In the genomic region with DNA sequence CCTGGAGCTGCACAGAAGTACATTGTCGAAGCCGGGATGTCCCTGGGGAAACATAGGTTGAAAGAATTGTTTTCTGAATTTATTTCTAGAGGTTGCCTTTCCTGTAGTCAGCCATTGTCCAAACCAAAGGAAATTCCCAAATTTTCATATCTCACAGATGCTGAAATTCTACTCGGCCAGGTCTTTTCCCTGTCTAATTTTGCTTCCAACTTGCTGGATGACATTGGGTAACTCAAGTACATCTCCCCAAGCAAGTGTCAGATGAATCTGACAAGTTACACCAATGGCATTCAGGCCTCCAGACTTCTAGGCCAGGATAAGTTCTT, we compare ENCODE assay signal across 15 cellular contexts. TPM values are rescaled to one million over a fixed set of nuclear protein-coding genes. Genes with fewer than 3 reads are reported as not detected.
DNase-seq lines count a peak whose midpoint lies in the region; ATAC-seq, FAIRE-seq and TF ChIP-seq lines count a peak whose summit lies in the region.
"Had no signal": no experiment of that assay in that cellular context is flagged by ENCODE, and none has a peak within 500 bp of the region (broad histone marks: within the 10 kb centered on the region; RNA-seq: fewer than 3 reads in every experiment).

No MANE protein-coding gene starts in this region.

- TF ChIP-seq CTCF in right atrium auricular region (IDR thresholded peaks at IDR 0.05) = no peak
- no peak for TF ChIP-seq CTCF in endothelial cell of umbilical vein (IDR thresholded peaks at IDR 0.05; ENCODE audit: extremely low read depth in 1 of 2, insufficient read depth in 1 of 2, low read depth in 1 of 2, low read length in 2 of 2)
- TF ChIP-seq CTCF in neural progenitor cell (IDR thresholded peaks at IDR 0.05) = no peak

- H3K27me3 Mint-ChIP-seq in neural progenitor cell (ENCODE audit: insufficient read depth, low read depth) = peaks cover 8% of the 10 kb centered on the region
- H3K27me3 Mint-ChIP-seq: CD4-positive, alpha-beta T cell had no signal

- TF ChIP-seq POLR2A in endothelial cell of umbilical vein (IDR thresholded peaks at IDR 0.05; ENCODE audit: low read depth, low read length) (no peak), GM12891 (IDR thresholded peaks at IDR 0.05; ENCODE audit: low read depth, low read length) (no peak)

- H3K4me1 Mint-ChIP-seq in neural progenitor cell = peaks cover 71% of the 10 kb centered on the region
- H3K4me1 Mint-ChIP-seq: activated CD4-positive, alpha-beta T cell treated with anti-CD3 and anti-CD28 coated beads for 36 hours had no signal

- CTCF ChIA-PET in endothelial cell of umbilical vein (lab: Charles Lee) = interaction anchor here (0.8 to 1.2 kb wide), 3 partner anchors 20 to 157 kb away, joined by 3 to 4 read pairs (median 3); a partner anchor contains a TSS

- H3K9me3 ChIP-seq in right atrium auricular region (no peaks in the 10 kb centered on the region), right cardiac atrium (ENCODE audit: control insufficient read depth, low read length) (no peaks in the 10 kb centered on the region), endothelial cell of umbilical vein (replicated peaks; ENCODE audit: control insufficient read depth, insufficient read depth, low read length) (no peaks in the 10 kb centered on the region), neural progenitor cell (ENCODE audit: low read depth) (no peaks in the 10 kb centered on the region)
- H3K9me3 ChIP-seq: ovary had no signal

- no peak overlapping the region for H3K4me3 ChIP-seq in right atrium auricular region
- no peak overlapping the region for H3K4me3 ChIP-seq in right cardiac atrium (ENCODE audit: low read length)
- no peak overlapping the region for H3K4me3 ChIP-seq in endothelial cell of umbilical vein (replicated peaks in 1 of 3; ENCODE audit: insufficient read depth in 1 of 3, low read depth in 1 of 3, low read length in 3 of 3)
- H3K4me3 ChIP-seq in neural progenitor cell = no peak overlapping the region
- H3K4me3 ChIP-seq: ovary had no signal

- H2AFZ ChIP-seq in endothelial cell of umbilical vein (ENCODE audit: low read depth, low read length) = no peak overlapping the region
- H2AFZ ChIP-seq in neural progenitor cell (replicated peaks) = no peak overlapping the region

- FAIRE-seq in endothelial cell of umbilical vein (lab: Jason Lieb, UNC) (peak; percentile 8), GM12891 (lab: Jason Lieb, UNC) (no peak)
- FAIRE-seq: kidney had no signal

- no peaks in the 10 kb centered on the region for H3K27me3 ChIP-seq in right atrium auricular region
- no peaks in the 10 kb centered on the region for H3K27me3 ChIP-seq in right cardiac atrium (ENCODE audit: control insufficient read depth, insufficient read depth)
- no peaks in the 10 kb centered on the region for H3K27me3 ChIP-seq in endothelial cell of umbilical vein (ENCODE audit: control insufficient read depth in 2 of 2, insufficient read depth in 2 of 2, low read length in 2 of 2)
- H3K27me3 ChIP-seq in neural progenitor cell = no peaks in the 10 kb centered on the region
- H3K27me3 ChIP-seq: ovary had no signal

- H3K9ac ChIP-seq in endothelial cell of umbilical vein (replicated peaks; ENCODE audit: extremely low read depth, insufficient read depth, low read length) (no peak overlapping the region), neural progenitor cell (no peak overlapping the region)

- BruUV-seq in endothelial cell of umbilical vein (replicated peaks; lab: Mats Ljungman, UMichigan) = no TSS peak

- ATAC-seq in right cardiac atrium = no peak
- ATAC-seq: activated CD4-positive, alpha-beta T cell treated with anti-CD3 and anti-CD28 coated beads for 36 hours had no signal

- H3K36me3 ChIP-seq in right atrium auricular region = no peaks in the 10 kb centered on the region
- no peaks in the 10 kb centered on the region for H3K36me3 ChIP-seq in endothelial cell of umbilical vein (ENCODE audit: control insufficient read depth in 2 of 2, extremely low read depth in 1 of 2, insufficient read depth in 2 of 2, low read length in 2 of 2)
- H3K36me3 ChIP-seq in neural progenitor cell = no peaks in the 10 kb centered on the region
- H3K36me3 ChIP-seq: ovary had no signal

- peak overlapping the region; percentile 13 to 24 for H3K27ac ChIP-seq in right atrium auricular region
- no peak overlapping the region for H3K27ac ChIP-seq in right cardiac atrium (ENCODE audit: low read length)
- H3K27ac ChIP-seq in endothelial cell of umbilical vein (ENCODE audit: insufficient read depth, low read depth, low read length) = peak overlapping the region; percentile 40
- no peak overlapping the region for H3K27ac ChIP-seq in neural progenitor cell
- H3K27ac ChIP-seq: ovary had no signal

- POLR2A ChIA-PET in endothelial cell of umbilical vein (lab: Charles Lee) = no interaction called here

- H3K4me1 ChIP-seq in right atrium auricular region = peaks cover 0 to 68% of the 10 kb centered on the region in 2 donors
- peaks cover 13% of the 10 kb centered on the region for H3K4me1 ChIP-seq in right cardiac atrium (ENCODE audit: control insufficient read depth, insufficient read depth, low read length)
- H3K4me1 ChIP-seq in endothelial cell of umbilical vein (ENCODE audit: control insufficient read depth, extremely low read depth, insufficient read depth, low read length) = peaks cover 10% of the 10 kb centered on the region
- H3K4me1 ChIP-seq in neural progenitor cell = peaks cover 12% of the 10 kb centered on the region

- peak overlapping the region; percentile 50 for H3K4me3 Mint-ChIP-seq in neural progenitor cell
- H3K4me3 Mint-ChIP-seq: activated CD4-positive, alpha-beta T cell treated with anti-CD3 and anti-CD28 coated beads for 36 hours; CD4-positive, alpha-beta T cell had no signal

- H3K36me3 Mint-ChIP-seq in neural progenitor cell = no peaks in the 10 kb centered on the region

- WGBS in right cardiac atrium = 33% methylated on average over 3 of the region's 3 CpGs

- intact Hi-C loops in right cardiac atrium (cut with DNase I) (loop anchor here in 2 of 4 donors (10.0 kb wide), 1 partner anchor 47 kb away; a partner anchor contains a TSS), endothelial cell of umbilical vein (cut with micrococcal nuclease) (no loop called here)

- no peaks in the 10 kb centered on the region for H3K9me1 ChIP-seq in endothelial cell of umbilical vein (replicated peaks; ENCODE audit: control insufficient read depth, extremely low read depth, insufficient read depth, low read length)

- H3K79me2 ChIP-seq in endothelial cell of umbilical vein (ENCODE audit: control insufficient read depth, insufficient read depth, low read length) (no peaks in the 10 kb centered on the region), neural progenitor cell (ENCODE audit: low read depth) (no peaks in the 10 kb centered on the region)

- dilution Hi-C loops in endothelial cell of umbilical vein (cut with MboI; ENCODE audit: extremely low pct_ligation_motif_present, low sequenced_read_pairs) = no loop called here

- no peak overlapping the region for H3K4me2 ChIP-seq in endothelial cell of umbilical vein (ENCODE audit: insufficient read depth, low read length)
- no peak overlapping the region for H3K4me2 ChIP-seq in neural progenitor cell

- no peaks in the 10 kb centered on the region for H3K9me3 Mint-ChIP-seq in neural progenitor cell
- H3K9me3 Mint-ChIP-seq: CD4-positive, alpha-beta T cell had no signal

- H4K20me1 ChIP-seq in endothelial cell of umbilical vein (replicated peaks; ENCODE audit: control insufficient read depth, extremely low read depth, insufficient read depth, low read length) = no peaks in the 10 kb centered on the region
- H4K20me1 ChIP-seq in neural progenitor cell (ENCODE audit: low read depth) = no peaks in the 10 kb centered on the region

- H3K27ac Mint-ChIP-seq in neural progenitor cell = peak overlapping the region; percentile 95
- H3K27ac Mint-ChIP-seq: activated CD4-positive, alpha-beta T cell treated with anti-CD3 and anti-CD28 coated beads for 36 hours; CD4-positive, alpha-beta T cell had no signal

- DNase-seq in right atrium auricular region (ENCODE audit: low spot score) (no peak), right cardiac atrium (no peak), endothelial cell of umbilical vein (ENCODE audit: low read depth, low spot score) (no peak), neural progenitor cell (ENCODE audit: low spot score) (no peak), GM12891 (ENCODE audit: insufficient read length, low spot score) (no peak)
- DNase-seq in stimulated activated CD4-positive, alpha-beta T cell treated with anti-CD3 and anti-CD28 coated beads, Interleukin-15, amount 100 ng/mL, for 24 hours = no peak
- DNase-seq in stimulated activated CD4-positive, alpha-beta T cell treated with anti-CD3 and anti-CD28 coated beads, Interleukin-4, amount 100 ng/mL, for 4 hours = no peak
- no peak for DNase-seq in stimulated activated CD4-positive, alpha-beta T cell treated with anti-CD3 and anti-CD28 coated beads, Interleukin-2, amount 100 ng/mL, for 48 hours
- DNase-seq: activated CD4-positive, alpha-beta T cell treated with anti-CD3 and anti-CD28 coated beads for 36 hours; activated CD8-positive, alpha-beta memory T cell treated with anti-CD3 and anti-CD28 coated beads, Interleukin-2, amount 50 U/mL, for 48 hours; CD4-positive, alpha-beta T cell; HCEC 1CT; kidney; NCI-H1436 treated with DMSO at 0.1 percent for 48 hours; ovary had no signal

- H3F3A ChIP-seq in neural progenitor cell (ENCODE audit: low read depth) = no peaks in the 10 kb centered on the region

TF ChIP-seq in endothelial cell of umbilical vein, 7 proteins besides CTCF, POLR2A, EP300 and RAD21 (continues in another document):
- TF ChIP-seq JUN (IDR thresholded peaks at IDR 0.05; ENCODE audit: borderline replicate concordance, insufficient read depth, insufficient read length, low read depth) (no peak), GATA2 (IDR thresholded peaks at IDR 0.05; ENCODE audit: insufficient read depth, insufficient read length, low read depth, low read length) (no peak)

TF ChIP-seq in GM12891, 5 proteins besides CTCF, POLR2A, EP300 and RAD21 (continues in another document):
- TF ChIP-seq PAX5 (IDR thresholded peaks at IDR 0.05; ENCODE audit: insufficient read depth, low read length, severe bottlenecking) (no peak), POU2F2 (IDR thresholded peaks at IDR 0.05; ENCODE audit: low read depth, low read length) (no peak), TAF1 (IDR thresholded peaks at IDR 0.05; ENCODE audit: low read depth, low read length) (no peak)

RNA-seq across cellular contexts. Expression of a gene that starts 47.5 kb away (rescaled TPM):
- 10 to 100 TPM; 32.3 to 32.6 TPM for total RNA-seq in right atrium auricular region
- total RNA-seq in right cardiac atrium = 10 to 100 TPM; 40.2 to 60.7 (median 40.9) TPM
- 10.0 TPM for polyA plus RNA-seq in right cardiac atrium
- 54.3 and 56.5 TPM in 2 replicates for total RNA-seq in endothelial cell of umbilical vein
- 3.5 and 5.2 TPM in 2 replicates for polyA plus RNA-seq in endothelial cell of umbilical vein
- 6.9 and 7.1 TPM in 2 replicates for polyA plus RNA-seq in endothelial cell of umbilical vein (2011; cell fraction: cytosol; rRNA removed)
- 11.1 and 15.9 TPM in 2 replicates for polyA plus RNA-seq in endothelial cell of umbilical vein (2011; cell fraction: nucleus; rRNA removed)
- 29.6 and 37.7 TPM in 2 replicates for polyA plus RNA-seq in endothelial cell of umbilical vein (2012)
- polyA minus RNA-seq in endothelial cell of umbilical vein = 24.7 and 30.4 TPM in 2 replicates
- polyA minus RNA-seq in endothelial cell of umbilical vein (2011; cell fraction: cytosol; rRNA and poly(A)+ RNA removed) = 33.8 TPM
- 42.6 and 72.6 TPM in 2 replicates for polyA minus RNA-seq in endothelial cell of umbilical vein (2011; cell fraction: nucleus; rRNA and poly(A)+ RNA removed)
- 22.3 and 36.1 TPM in 2 replicates for total RNA-seq in neural progenitor cell (ENCODE audit: low replicate concordance)
- polyA plus RNA-seq in GM12891 (2012; ENCODE audit: low read depth, missing spikeins) = 4.5 TPM

Comparison
In these comparisons a context has a peak if more than half of its experiments do, and no peak if none do; other contexts are left out.
1. H3K27ac ChIP-seq: peak in right atrium auricular region (2 of 2) and endothelial cell of umbilical vein (single experiment); none in right cardiac atrium (single experiment) and neural progenitor cell (single experiment).